ENCODE assay signal across 28 cellular contexts in the genomic region with DNA sequence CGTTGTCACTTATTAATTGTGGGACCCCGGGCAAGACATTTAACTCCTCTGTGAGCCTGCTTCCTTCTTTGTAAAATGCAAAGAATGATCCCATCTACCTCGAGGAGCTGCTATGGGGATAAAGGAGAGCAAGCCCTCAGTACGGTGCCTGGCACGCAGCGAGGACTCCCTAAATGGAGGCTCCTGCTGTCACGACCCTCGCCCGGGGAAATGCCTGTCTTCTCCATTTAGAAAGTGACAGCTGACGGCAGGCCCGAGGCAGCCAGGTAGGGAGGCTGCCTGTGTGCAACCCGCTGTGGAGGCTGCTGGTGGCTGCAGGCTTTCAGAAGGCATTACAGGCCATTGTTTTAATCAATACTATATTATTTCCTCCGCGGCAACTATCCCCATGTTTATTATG.
"Had no signal": no experiment of that assay in that cellular context is flagged by ENCODE, and none has a peak within 500 bp of the region (broad histone marks: within the 10 kb centered on the region; RNA-seq: fewer than 3 reads in every experiment).

No MANE protein-coding gene starts in this region.

- H3K4me1 Mint-ChIP-seq: stimulated activated effector memory CD8-positive, alpha-beta T cell treated with anti-CD3 and anti-CD28 coated beads, Interleukin-12 subunit alpha, Interleukin-12 subunit beta, amount 100 ng/mL, for 72 hours; stimulated activated memory B cell treated with anti-CD40 and anti-IgM and Interleukin-4, amounts not matched to agents 10 μg/mL and 1 μg/mL and 100 μg/mL, for 72 hours; stimulated activated naive B cell treated with anti-CD40 and anti-IgM and Interleukin-4, amounts not matched to agents 10 μg/mL and 1 μg/mL and 100 μg/mL, for 72 hours; stimulated activated naive CD8-positive, alpha-beta T cell treated with anti-CD3 and anti-CD28 coated beads, Interleukin-15, amount 100 ng/mL, for 72 hours had no signal

- H3K4me1 ChIP-seq: upper lobe of right lung, uterus had no signal

- H3K27ac ChIP-seq: stomach, suprapubic skin, testis, thoracic aorta, thyroid gland, tibial artery, tibial nerve, transverse colon, upper lobe of left lung, upper lobe of right lung, uterus, vagina had no signal

- H3K27ac Mint-ChIP-seq: stimulated activated effector memory CD8-positive, alpha-beta T cell treated with anti-CD3 and anti-CD28 coated beads, Interleukin-12 subunit alpha, Interleukin-12 subunit beta, amount 100 ng/mL, for 72 hours; stimulated activated memory B cell treated with anti-CD40 and anti-IgM and Interleukin-4, amounts not matched to agents 10 μg/mL and 1 μg/mL and 100 μg/mL, for 72 hours; stimulated activated naive B cell treated with anti-CD40 and anti-IgM and Interleukin-4, amounts not matched to agents 10 μg/mL and 1 μg/mL and 100 μg/mL, for 72 hours; stimulated activated naive CD8-positive, alpha-beta T cell treated with anti-CD3 and anti-CD28 coated beads, Interleukin-15, amount 100 ng/mL, for 72 hours; stimulated activated naive CD8-positive, alpha-beta T cell treated with anti-CD3 and anti-CD28 coated beads, Interleukin-15, Interleukin-2, amounts not matched to agents 100 ng/mL and 50 ng/mL, for 24 hours; type B pancreatic cell had no signal

- DNase-seq: stimulated activated CD4-positive, alpha-beta T cell treated with anti-CD3 and anti-CD28 coated beads, Interleukin-2, amount 100 ng/mL, for 48 hours; stimulated activated CD4-positive, alpha-beta T cell treated with anti-CD3 and anti-CD28 coated beads, Interleukin-4, amount 100 ng/mL, for 1 hour; stimulated activated CD4-positive, alpha-beta T cell treated with anti-CD3 and anti-CD28 coated beads, Interleukin-4, amount 100 ng/mL, for 24 hours; stimulated activated CD4-positive, alpha-beta T cell treated with anti-CD3 and anti-CD28 coated beads, Interleukin-4, amount 100 ng/mL, for 4 hours; stimulated activated CD8-positive, alpha-beta memory T cell treated with anti-CD3 and anti-CD28 coated beads, Interleukin-4, amount 100 ng/mL, for 48 hours; stimulated activated naive B cell treated with anti-CD40 and anti-IgM and Interleukin-4, amounts not matched to agents 10 μg/mL and 1 μg/mL and 100 μg/mL, for 72 hours; stimulated activated naive CD4-positive, alpha-beta T cell; stimulated activated naive CD4-positive, alpha-beta T cell treated with Interleukin-2 at 50 U/mL for 16 hours; stimulated activated naive CD8-positive, alpha-beta T cell treated with anti-CD3 and anti-CD28 coated beads, Interleukin-15, amount 100 ng/mL, for 72 hours; stimulated activated naive CD8-positive, alpha-beta T cell treated with anti-CD3 and anti-CD28 coated beads, Interleukin-15, Interleukin-2, amounts not matched to agents 100 U/mL and 50 U/mL, for 24 hours; stomach; testis; thyroid gland; tibial artery; transverse colon; trophoblast cell; upper lobe of right lung; uterus had no signal

- FAIRE-seq: urothelium cell line had no signal

- H3K9me3 Mint-ChIP-seq: stimulated activated effector memory CD8-positive, alpha-beta T cell treated with anti-CD3 and anti-CD28 coated beads, Interleukin-12 subunit alpha, Interleukin-12 subunit beta, amount 100 ng/mL, for 72 hours; stimulated activated memory B cell treated with anti-CD40 and anti-IgM and Interleukin-4, amounts not matched to agents 10 μg/mL and 1 μg/mL and 100 μg/mL, for 72 hours; stimulated activated naive B cell treated with anti-CD40 and anti-IgM and Interleukin-4, amounts not matched to agents 10 μg/mL and 1 μg/mL and 100 μg/mL, for 72 hours; stimulated activated naive CD8-positive, alpha-beta T cell treated with anti-CD3 and anti-CD28 coated beads, Interleukin-15, amount 100 ng/mL, for 72 hours; stimulated activated naive CD8-positive, alpha-beta T cell treated with anti-CD3 and anti-CD28 coated beads, Interleukin-15, Interleukin-2, amounts not matched to agents 100 ng/mL and 50 ng/mL, for 24 hours; type B pancreatic cell had no signal

- H3K27me3 ChIP-seq: suprapubic skin, testis, thyroid gland, tibial nerve, upper lobe of left lung, upper lobe of right lung, uterus, vagina had no signal

- H3K36me3 Mint-ChIP-seq: stimulated activated effector memory CD8-positive, alpha-beta T cell treated with anti-CD3 and anti-CD28 coated beads, Interleukin-12 subunit alpha, Interleukin-12 subunit beta, amount 100 ng/mL, for 72 hours; stimulated activated memory B cell treated with anti-CD40 and anti-IgM and Interleukin-4, amounts not matched to agents 10 μg/mL and 1 μg/mL and 100 μg/mL, for 72 hours; stimulated activated naive B cell treated with anti-CD40 and anti-IgM and Interleukin-4, amounts not matched to agents 10 μg/mL and 1 μg/mL and 100 μg/mL, for 72 hours; type B pancreatic cell had no signal

- H3K36me3 ChIP-seq: stomach, suprapubic skin, thoracic aorta, thyroid gland, tibial artery, tibial nerve, transverse colon, upper lobe of left lung, upper lobe of right lung, uterus, vagina had no signal

- H3K9me3 ChIP-seq: stomach, suprapubic skin, testis, thoracic aorta, thyroid gland, tibial artery, tibial nerve, transverse colon, upper lobe of left lung, upper lobe of right lung, uterus, vagina had no signal

- H3K4me3 ChIP-seq: stomach, suprapubic skin, testis, thoracic aorta, thyroid gland, tibial artery, tibial nerve, transverse colon, upper lobe of left lung, upper lobe of right lung, uterus, vagina had no signal

- H3K27me3 Mint-ChIP-seq: stimulated activated memory B cell treated with anti-CD40 and anti-IgM and Interleukin-4, amounts not matched to agents 10 μg/mL and 1 μg/mL and 100 μg/mL, for 72 hours; stimulated activated naive B cell treated with anti-CD40 and anti-IgM and Interleukin-4, amounts not matched to agents 10 μg/mL and 1 μg/mL and 100 μg/mL, for 72 hours; stimulated activated naive CD8-positive, alpha-beta T cell treated with anti-CD3 and anti-CD28 coated beads, Interleukin-15, amount 100 ng/mL, for 72 hours had no signal

- H3K4me3 Mint-ChIP-seq: stimulated activated effector memory CD8-positive, alpha-beta T cell treated with anti-CD3 and anti-CD28 coated beads, Interleukin-12 subunit alpha, Interleukin-12 subunit beta, amount 100 ng/mL, for 72 hours; stimulated activated memory B cell treated with anti-CD40 and anti-IgM and Interleukin-4, amounts not matched to agents 10 μg/mL and 1 μg/mL and 100 μg/mL, for 72 hours; stimulated activated naive B cell treated with anti-CD40 and anti-IgM and Interleukin-4, amounts not matched to agents 10 μg/mL and 1 μg/mL and 100 μg/mL, for 72 hours; stimulated activated naive CD8-positive, alpha-beta T cell treated with anti-CD3 and anti-CD28 coated beads, Interleukin-15, amount 100 ng/mL, for 72 hours; stimulated activated naive CD8-positive, alpha-beta T cell treated with anti-CD3 and anti-CD28 coated beads, Interleukin-15, Interleukin-2, amounts not matched to agents 100 ng/mL and 50 ng/mL, for 24 hours; type B pancreatic cell had no signal
